Comparison of ENCODE assay signal across 1 cellular context in genomic region chrX:70289168-70289792, GRCh38.
TF ChIP-seq lines count a peak whose summit lies in the region.

No MANE protein-coding gene starts in this region.

TF ChIP-seq in SK-N-SH, 30 proteins besides CTCF, POLR2A, EP300 and RAD21 (continued from another document):
- TF ChIP-seq USF1 (IDR thresholded peaks at IDR 0.05; ENCODE audit: borderline replicate concordance, low read depth) (no peak), TAF1 (IDR thresholded peaks at IDR 0.05; ENCODE audit: borderline replicate concordance, low read depth, low read length) (no peak), PBX3 (IDR thresholded peaks at IDR 0.05) (no peak), MEF2A (IDR thresholded peaks at IDR 0.05; ENCODE audit: borderline replicate concordance, low read depth) (no peak), TEAD4 (IDR thresholded peaks at IDR 0.05; ENCODE audit: borderline replicate concordance, insufficient read depth) (no peak), CHD2 (IDR thresholded peaks at IDR 0.05; ENCODE audit: low read length, partially characterized antibody) (no peak), ELF1 (IDR thresholded peaks at IDR 0.05) (no peak), MXI1 (IDR thresholded peaks at IDR 0.05; ENCODE audit: low read depth, low read length) (no peak), EZH2phosphoT487 (IDR thresholded peaks at IDR 0.05; ENCODE audit: borderline replicate concordance, low read depth) (no peak), FOXJ3 (CRISPR knock-in tag; IDR thresholded peaks at IDR 0.05) (no peak)
